ENCODE assay signal across 31 cellular contexts in the genomic region with DNA sequence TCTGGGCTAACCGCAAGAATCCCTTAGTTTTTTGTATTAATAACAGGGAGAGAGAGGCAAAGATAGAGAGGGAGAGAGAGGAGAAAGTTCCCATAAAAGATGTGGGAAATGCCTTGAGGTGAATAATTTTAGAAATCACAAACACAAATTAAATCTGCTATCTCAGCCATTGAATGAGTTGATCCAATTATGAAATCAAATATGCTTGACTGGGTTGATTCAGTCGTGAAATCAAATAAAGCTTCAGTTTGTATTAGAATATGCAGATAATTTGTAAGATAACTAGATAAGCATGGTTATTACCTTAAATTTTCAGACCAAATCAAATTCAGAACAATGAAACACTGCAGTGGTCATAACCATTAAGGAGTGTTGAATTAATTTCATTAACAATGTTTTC.
"Had no signal": no experiment of that assay in that cellular context is flagged by ENCODE, and none has a peak within 500 bp of the region (broad histone marks: within the 10 kb centered on the region; RNA-seq: fewer than 3 reads in every experiment).

No MANE protein-coding gene starts in this region.

- H2AFZ ChIP-seq: hepatocyte had no signal

- ATAC-seq: activated CD4-positive, CD25-positive, alpha-beta regulatory T cell treated with anti-CD3 and anti-CD28 coated beads, Interleukin-2, amount 50 U/mL, for 24 hours; activated CD8-positive, alpha-beta T cell treated with anti-CD3 and anti-CD28 coated beads for 36 hours; activated T-cell treated with anti-CD3 and anti-CD28 coated beads, Interleukin-2, amount 50 U/mL, for 4 hours; activated T-helper 17 cell treated with anti-CD3 and anti-CD28 coated beads, Interleukin-2, amount 50 U/mL, for 72 hours; body of pancreas; effector memory CD8-positive, alpha-beta T cell; gastroesophageal sphincter; heart right ventricle had no signal

- H3K4me3 ChIP-seq: body of pancreas, esophagus muscularis mucosa, gastroesophageal sphincter, heart right ventricle, hepatocyte had no signal

- H3K4me1 Mint-ChIP-seq: activated B cell treated with CpG ODN at 0.5 μM for 24 hours; activated T-helper 17 cell treated with anti-CD3 and anti-CD28 coated beads, Interleukin-2, amount 50 U/mL, for 72 hours had no signal

- DNase-seq: activated B cell treated with CpG ODN at 0.5 μM for 24 hours; activated CD4-positive, alpha-beta T cell treated with anti-CD3 and anti-CD28 coated beads for 48 hours; activated CD4-positive, alpha-beta T cell treated with anti-CD3 and anti-CD28 coated beads, Interleukin-2, amount 50 U/mL, for 1 hour; activated CD4-positive, alpha-beta T cell treated with anti-CD3 and anti-CD28 coated beads, Interleukin-2, amount 50 U/mL, for 48 hours; activated CD8-positive, alpha-beta memory T cell treated with anti-CD3 and anti-CD28 coated beads for 24 hours; activated CD8-positive, alpha-beta T cell treated with anti-CD3 and anti-CD28 coated beads for 36 hours; activated effector memory CD4-positive, alpha-beta T cell treated with Interleukin-2 at 50 U/mL for 16 hours; activated gamma-delta T cell treated with Interleukin-2 at 50 U/mL for 16 hours; activated naive CD4-positive, alpha-beta T cell treated with anti-CD3 and anti-CD28 coated beads, Interleukin-2, amount 50 U/mL, for 16 hours; activated naive CD4-positive, alpha-beta T cell treated with Interleukin-2 at 50 U/mL for 16 hours; activated T-cell treated with anti-CD3 and anti-CD28 coated beads, Interleukin-2, amount 50 U/mL, for 4 hours; amniotic stem cell; anterior cingulate cortex; body of pancreas; caudate nucleus; cortex of kidney; dermis blood vessel endothelial cell; effector CD4-positive, alpha-beta T cell; effector memory CD8-positive, alpha-beta T cell; erythroblast; foreskin melanocyte; heart right ventricle; T-helper 2 cell had no signal

- H3K36me3 ChIP-seq: esophagus muscularis mucosa, gastroesophageal sphincter, heart right ventricle had no signal

- H3K4me2 ChIP-seq: hepatocyte had no signal

- H3K27me3 ChIP-seq: body of pancreas, esophagus muscularis mucosa, gastroesophageal sphincter, heart right ventricle, hepatocyte had no signal

- H3K27ac ChIP-seq: body of pancreas, esophagus muscularis mucosa, gastroesophageal sphincter, heart right ventricle, hepatocyte, VCaP had no signal

- H3K4me3 Mint-ChIP-seq: activated B cell treated with CpG ODN at 0.5 μM for 24 hours; activated CD8-positive, alpha-beta T cell treated with anti-CD3 and anti-CD28 coated beads for 36 hours; activated naive CD8-positive, alpha-beta T cell; activated T-cell treated with anti-CD3 and anti-CD28 coated beads, Interleukin-2, amount 50 U/mL, for 4 hours; activated T-helper 17 cell treated with anti-CD3 and anti-CD28 coated beads, Interleukin-2, amount 50 U/mL, for 72 hours; effector memory CD8-positive, alpha-beta T cell had no signal

- H3K9me3 Mint-ChIP-seq: activated B cell treated with CpG ODN at 0.5 μM for 24 hours; activated CD8-positive, alpha-beta T cell treated with anti-CD3 and anti-CD28 coated beads for 36 hours; activated T-cell treated with anti-CD3 and anti-CD28 coated beads, Interleukin-2, amount 50 U/mL, for 4 hours; activated T-helper 17 cell treated with anti-CD3 and anti-CD28 coated beads, Interleukin-2, amount 50 U/mL, for 72 hours had no signal

- H3K27me3 Mint-ChIP-seq: activated B cell treated with CpG ODN at 0.5 μM for 24 hours; activated CD8-positive, alpha-beta T cell treated with anti-CD3 and anti-CD28 coated beads for 36 hours; activated naive CD8-positive, alpha-beta T cell; activated T-helper 17 cell treated with anti-CD3 and anti-CD28 coated beads, Interleukin-2, amount 50 U/mL, for 72 hours; effector memory CD8-positive, alpha-beta T cell had no signal

- H3K9me3 ChIP-seq: body of pancreas, esophagus muscularis mucosa, gastroesophageal sphincter, heart right ventricle had no signal

- H3K27ac Mint-ChIP-seq: activated B cell treated with CpG ODN at 0.5 μM for 24 hours; activated CD8-positive, alpha-beta T cell treated with anti-CD3 and anti-CD28 coated beads for 36 hours; activated naive CD8-positive, alpha-beta T cell; activated T-helper 17 cell treated with anti-CD3 and anti-CD28 coated beads, Interleukin-2, amount 50 U/mL, for 72 hours; effector memory CD8-positive, alpha-beta T cell had no signal

- H3K4me1 ChIP-seq: body of pancreas had no signal

- FAIRE-seq: colon had no signal
